ENCODE assay signal across 18 cellular contexts in genomic region chr6:130708338-130708737, GRCh38.
DNase-seq lines count a peak whose midpoint lies in the region; ATAC-seq and TF ChIP-seq lines count a peak whose summit lies in the region.
"Had no signal": no experiment of that assay in that cellular context is flagged by ENCODE, and none has a peak within 500 bp of the region (broad histone marks: within the 10 kb centered on the region; RNA-seq: fewer than 3 reads in every experiment).

No MANE protein-coding gene starts in this region.

- no peaks in the 10 kb centered on the region for H3K9me2 ChIP-seq in Karpas-422 (replicated peaks; ENCODE audit: insufficient read depth, low read length)

- no peaks in the 10 kb centered on the region for H4K20me1 ChIP-seq in Karpas-422 (ENCODE audit: insufficient read depth, low read depth, low read length)

- H3K36me3 ChIP-seq in Karpas-422 (ENCODE audit: insufficient read depth, low read length), result no peaks in the 10 kb centered on the region
- H3K36me3 ChIP-seq: pancreas had no signal

- H3K4me1 ChIP-seq in Karpas-422 (ENCODE audit: low read length), result no peaks in the 10 kb centered on the region
- H3K4me1 ChIP-seq: pancreas had no signal

- TF ChIP-seq CTCF in AG09319 (IDR thresholded peaks at IDR 0.05; ENCODE audit: low read depth, low read length), result no peak

- no peak overlapping the region for H3K4me2 ChIP-seq in Karpas-422 (ENCODE audit: low read depth, low read length, poor library complexity, severe bottlenecking)

- ATAC-seq in SK-N-SH treated with all-trans-retinoic acid at 6 μM for 48 hours, result peak; percentile 77
- ATAC-seq in HG03045 (IDR thresholded peaks at IDR 0.05; ENCODE audit: unreplicated experiment), result no peak
- ATAC-seq: activated naive CD4-positive, alpha-beta T cell treated with anti-CD3 and anti-CD28 coated beads, Interleukin-2, amount 50 U/mL, for 72 hours; pancreas; stimulated activated naive CD8-positive, alpha-beta T cell treated with anti-CD3 and anti-CD28 coated beads, Interleukin-15, Interleukin-2, amounts not matched to agents 100 U/mL and 50 U/mL, for 24 hours had no signal

- no peaks in the 10 kb centered on the region for H3K9me3 ChIP-seq in Karpas-422 (ENCODE audit: low read length)
- H3K9me3 ChIP-seq: pancreas had no signal

- no peak overlapping the region for H3K27ac ChIP-seq in Karpas-422 (ENCODE audit: low read length)
- H3K27ac ChIP-seq: pancreas had no signal

- H3K9ac ChIP-seq in Karpas-422 (ENCODE audit: low read length), result no peak overlapping the region

- no peak overlapping the region for H3K4me3 ChIP-seq in Karpas-422 (ENCODE audit: low read length)
- H3K4me3 ChIP-seq: lung, pancreas had no signal

- DNase-seq in AG09319 (ENCODE audit: extremely low read depth, low read depth) (peak; percentile 67), ELR (ENCODE audit: low read depth) (peak; percentile 36), islet precursor cell (peak; percentile 55), NCI-H2171 (lab: John Stamatoyannopoulos, UW) (no peak), Karpas-422 (no peak), HUDEP-2 (lab: John Stamatoyannopoulos, UW; ENCODE audit: unreplicated experiment in 76 of 76) (no peak)
- DNase-seq: activated CD4-positive, alpha-beta T cell treated with anti-CD3 and anti-CD28 coated beads, Interleukin-2, amount 50 U/mL, for 4 hours; Calu3; head of caudate nucleus; KG1; NCI-H526 treated with DMSO at 0.1 percent for 48 hours; pancreas; stimulated activated CD4-positive, alpha-beta T cell treated with anti-CD3 and anti-CD28 coated beads, Interleukin-2, amount 100 ng/mL, for 24 hours; stimulated activated naive CD8-positive, alpha-beta T cell treated with anti-CD3 and anti-CD28 coated beads, Interleukin-15, Interleukin-2, amounts not matched to agents 100 U/mL and 50 U/mL, for 24 hours had no signal

- no peaks in the 10 kb centered on the region for H3K27me3 ChIP-seq in Karpas-422 (ENCODE audit: low read length)
- H3K27me3 ChIP-seq: pancreas had no signal

- H2AFZ ChIP-seq in Karpas-422 (ENCODE audit: low read length), result no peak overlapping the region

- H3K79me2 ChIP-seq in Karpas-422 (ENCODE audit: low read length), result no peaks in the 10 kb centered on the region

TF ChIP-seq in SK-N-SH treated with all-trans-retinoic acid at 6 μM for 48 hours, 23 proteins besides CTCF, POLR2A, EP300 and RAD21:
- TF ChIP-seq CREB5 (CRISPR knock-in tag; IDR thresholded peaks at IDR 0.05; ENCODE audit: low read depth) (no peak), ARNTL (CRISPR knock-in tag; IDR thresholded peaks at IDR 0.05; ENCODE audit: borderline replicate concordance, low read depth) (no peak), PPARA (CRISPR knock-in tag; IDR thresholded peaks at IDR 0.05; ENCODE audit: borderline replicate concordance) (no peak), ZNF8 (CRISPR knock-in tag; IDR thresholded peaks at IDR 0.05) (no peak), ESRRG (CRISPR knock-in tag; IDR thresholded peaks at IDR 0.05) (no peak), ISL1 (CRISPR knock-in tag; IDR thresholded peaks at IDR 0.05) (no peak), ZNF70 (CRISPR knock-in tag; IDR thresholded peaks at IDR 0.05) (no peak), ZFP30 (CRISPR knock-in tag; IDR thresholded peaks at IDR 0.05) (no peak), POU6F1 (CRISPR knock-in tag; IDR thresholded peaks at IDR 0.05; ENCODE audit: borderline replicate concordance, low read depth) (no peak), TCF4 (CRISPR knock-in tag; IDR thresholded peaks at IDR 0.05; ENCODE audit: borderline replicate concordance) (no peak), ZC3H10 (CRISPR knock-in tag; IDR thresholded peaks at IDR 0.05) (no peak), TOX (CRISPR knock-in tag; IDR thresholded peaks at IDR 0.05; ENCODE audit: borderline replicate concordance) (no peak), GLIS3 (CRISPR knock-in tag; IDR thresholded peaks at IDR 0.05) (no peak), CSDC2 (CRISPR knock-in tag; IDR thresholded peaks at IDR 0.05) (no peak), CSRNP3 (CRISPR knock-in tag; IDR thresholded peaks at IDR 0.05) (no peak)

Comparison
In these comparisons a context has a peak if more than half of its experiments do, and no peak if none do; other contexts are left out.
1. DNase-seq: peak in AG09319 (single experiment), ELR (single experiment) and islet precursor cell (single experiment); none in NCI-H2171 (single experiment), Karpas-422 (single experiment) and HUDEP-2 (0 of 76).